7 cellular contexts compared by ENCODE assay signal in genomic region chrX:12790878-12791252, GRCh38. TPM values are rescaled to one million over a fixed set of nuclear protein-coding genes. Genes with fewer than 3 reads are reported as not detected.
DNase-seq lines count a peak whose midpoint lies in the region; ATAC-seq and TF ChIP-seq lines count a peak whose summit lies in the region.

No MANE protein-coding gene starts in this region.

- in situ Hi-C loops in G401 (cut with HindIII; ENCODE audit: low sequenced_read_pairs) = no loop called here

- peak overlapping the region in 2 of 5 donors; percentile 58 to 61 for H3K9ac ChIP-seq in subcutaneous abdominal adipose tissue (ENCODE audit: low read length in 5 of 5)

- no peak overlapping the region for H3K27ac ChIP-seq in subcutaneous abdominal adipose tissue (ENCODE audit: low read depth, low read length)

- H3K27me3 ChIP-seq in subcutaneous abdominal adipose tissue (ENCODE audit: control insufficient read depth in 5 of 5, insufficient read depth in 4 of 5, low read length in 5 of 5) = peaks cover 0 to 14% (median 7%) of the 10 kb centered on the region in 5 donors

- H3K27me3 Mint-ChIP-seq in activated CD8-positive, alpha-beta T cell treated with anti-CD3 and anti-CD28 coated beads for 36 hours = no peaks in the 10 kb centered on the region

- H3K36me3 Mint-ChIP-seq in activated CD8-positive, alpha-beta T cell treated with anti-CD3 and anti-CD28 coated beads for 36 hours (ENCODE audit: low read depth) = peaks cover 29% of the 10 kb centered on the region

- peak overlapping the region; percentile 81 for H3K4me3 Mint-ChIP-seq in activated CD8-positive, alpha-beta T cell treated with anti-CD3 and anti-CD28 coated beads for 36 hours

- ATAC-seq in GM19351 (IDR thresholded peaks at IDR 0.05; ENCODE audit: unreplicated experiment) (peak; percentile 23), HG03025 (IDR thresholded peaks at IDR 0.05; ENCODE audit: low FRiP score, unreplicated experiment) (peak; percentile 13)
- peak; percentile 29 for ATAC-seq in activated CD8-positive, alpha-beta T cell treated with anti-CD3 and anti-CD28 coated beads for 36 hours

- intact Hi-C loops in activated CD8-positive, alpha-beta T cell treated with anti-CD3 and anti-CD28 coated beads for 36 hours (cut with micrococcal nuclease) = no loop called here

- H3K9me3 ChIP-seq in iPS-18c (ENCODE audit: control insufficient read depth, insufficient read depth, low read length) = peaks cover 2% of the 10 kb centered on the region
- H3K9me3 ChIP-seq in subcutaneous abdominal adipose tissue (ENCODE audit: control insufficient read depth in 5 of 5, low read length in 5 of 5) = peaks cover 0 to 33% (median 10%) of the 10 kb centered on the region in 5 donors

- no peaks in the 10 kb centered on the region for H3K9me3 Mint-ChIP-seq in activated CD8-positive, alpha-beta T cell treated with anti-CD3 and anti-CD28 coated beads for 36 hours

- CTCF ChIA-PET in activated CD8-positive, alpha-beta T cell treated with anti-CD3 and anti-CD28 coated beads for 36 hours (lab: Charles Lee) = interaction anchor here (0.6 to 4.1 kb wide), 6 partner anchors 11 to 697 kb away, joined by 3 to 35 read pairs (median 3); no protein-coding TSS in a partner anchor

- no peak for DNase-seq in activated CD8-positive, alpha-beta T cell treated with anti-CD3 and anti-CD28 coated beads for 36 hours
- DNase-seq in 8988T = no peak
- no peak for DNase-seq in G401 (ENCODE audit: low spot score)

- peaks cover 27% of the 10 kb centered on the region for H3K4me1 Mint-ChIP-seq in activated CD8-positive, alpha-beta T cell treated with anti-CD3 and anti-CD28 coated beads for 36 hours (ENCODE audit: low read depth)

- no peaks in the 10 kb centered on the region for H3K36me3 ChIP-seq in subcutaneous abdominal adipose tissue (ENCODE audit: control insufficient read depth in 5 of 5, insufficient read depth in 5 of 5, low read length in 5 of 5)

- POLR2A ChIA-PET in activated CD8-positive, alpha-beta T cell treated with anti-CD3 and anti-CD28 coated beads for 36 hours (lab: Charles Lee) = no interaction called here

- TF ChIP-seq CTCF in activated CD8-positive, alpha-beta T cell treated with anti-CD3 and anti-CD28 coated beads for 36 hours (IDR thresholded peaks at IDR 0.05) = no peak

- peaks cover 0 to 10% (median 8%) of the 10 kb centered on the region in 5 donors for H3K4me1 ChIP-seq in subcutaneous abdominal adipose tissue (ENCODE audit: control insufficient read depth in 5 of 5, insufficient read depth in 5 of 5, low read length in 5 of 5)

- H3K4me3 ChIP-seq in iPS-18c (ENCODE audit: insufficient read depth, low read depth, low read length) (peak overlapping the region; percentile 61), subcutaneous abdominal adipose tissue (ENCODE audit: low read depth in 1 of 5, low read length in 5 of 5) (peak overlapping the region; percentile 32 to 71 (median 70))

- H3K27ac Mint-ChIP-seq in activated CD8-positive, alpha-beta T cell treated with anti-CD3 and anti-CD28 coated beads for 36 hours = peak overlapping the region; percentile 86

RNA-seq across cellular contexts. Expression of gene PRPS2, which starts 0.3 kb away (rescaled TPM):
- 100 to 1,000 TPM; 110 to 114 TPM for total RNA-seq in activated CD8-positive, alpha-beta T cell treated with anti-CD3 and anti-CD28 coated beads for 36 hours
- total RNA-seq in G401 (2014; rRNA removed; shearing (Covaris generic)) = 55.0 and 79.7 TPM in 2 replicates
